Comparison of ENCODE assay signal across 18 cellular contexts in genomic region chr14:22025884-22026283, GRCh38.
"Had no signal": no experiment of that assay in that cellular context is flagged by ENCODE, and none has a peak within 500 bp of the region (broad histone marks: within the 10 kb centered on the region; RNA-seq: fewer than 3 reads in every experiment).

No MANE protein-coding gene starts in this region.

- H3K27ac ChIP-seq: dorsolateral prefrontal cortex, hepatocyte, parathyroid adenoma, psoas muscle had no signal

- H2AFZ ChIP-seq: hepatocyte, parathyroid adenoma had no signal

- DNase-seq: cortex of kidney; dorsolateral prefrontal cortex; effector CD8-positive, alpha-beta T cell; head of caudate nucleus; kidney; left cardiac atrium; left ventricle myocardium superior; mesenchymal stem cell; midbrain; psoas muscle; retina; stimulated activated CD4-positive, alpha-beta T cell treated with anti-CD3 and anti-CD28 coated beads, Interleukin-2, amount 100 ng/mL, for 24 hours; stimulated activated naive CD4-positive, alpha-beta T cell treated with Interleukin-2 at 50 U/mL for 16 hours had no signal

- H3K79me2 ChIP-seq: hepatocyte, parathyroid adenoma had no signal

- H3K9ac ChIP-seq: parathyroid adenoma had no signal

- H3K9me3 ChIP-seq: psoas muscle had no signal

- H3K27me3 ChIP-seq: hepatocyte had no signal

- ATAC-seq: left cardiac atrium, left ventricle myocardium superior, psoas muscle, sciatic nerve had no signal

- H3K4me3 ChIP-seq: dorsolateral prefrontal cortex, hepatocyte, lung, psoas muscle had no signal

- FAIRE-seq: kidney, urothelium cell line had no signal

- H3K4me2 ChIP-seq: hepatocyte had no signal

- H3K4me1 ChIP-seq: parathyroid adenoma, psoas muscle had no signal
